Comparison of ENCODE assay signal across 14 cellular contexts in the genomic region with DNA sequence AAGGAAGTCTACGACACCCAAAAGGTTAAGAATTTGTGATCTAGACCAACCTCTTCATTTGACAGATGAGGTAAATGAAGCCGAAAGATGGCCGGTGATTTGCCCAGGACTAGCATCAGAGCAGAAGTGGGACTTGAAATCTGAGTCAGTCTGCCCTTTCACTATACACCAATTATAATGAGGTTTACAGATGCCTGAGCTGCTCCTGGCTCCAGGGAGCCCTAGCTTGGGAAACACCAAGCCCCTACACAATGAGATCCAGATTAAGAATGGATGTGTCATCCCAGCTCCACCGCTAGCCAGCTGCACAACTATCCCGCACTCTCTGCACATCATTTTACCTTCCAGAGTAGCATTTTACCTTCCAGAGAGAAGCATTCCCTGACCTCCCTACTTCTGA. TPM values are rescaled to one million over a fixed set of nuclear protein-coding genes. Genes with fewer than 3 reads are reported as not detected.
A peak's percentile ranks its signal among the peaks of the same experiment; 100 is the strongest.
DNase-seq lines count a peak whose midpoint lies in the region; ATAC-seq lines count a peak whose summit lies in the region.
"Had no signal": no experiment of that assay in that cellular context is flagged by ENCODE, and none has a peak within 500 bp of the region (broad histone marks: within the 10 kb centered on the region; RNA-seq: fewer than 3 reads in every experiment).

No MANE protein-coding gene starts in this region.

- peak; percentile 77 for DNase-seq in A172 (ENCODE audit: low spot score)
- DNase-seq in GM04504 (ENCODE audit: low read depth) = peak; percentile 71
- peak; percentile 17 for DNase-seq in T1000 (lab: John Stamatoyannopoulos, UW)
- DNase-seq in fibroblast of the conjunctiva (ENCODE audit: low read depth) = peak; percentile 62
- DNase-seq in GM19238 (ENCODE audit: insufficient read length, low spot score) = no peak
- no peak for DNase-seq in NCI-H1105 (lab: John Stamatoyannopoulos, UW)
- DNase-seq: activated CD4-positive, alpha-beta T cell treated with anti-CD3 and anti-CD28 coated beads for 1 hour; activated T-cell treated with anti-CD3 and anti-CD28 coated beads, Interleukin-2, amount 50 U/mL, for 24 hours; BE2C; effector CD8-positive, alpha-beta T cell; KG1; NCI-H2029 had no signal

- ATAC-seq in GM19463 (IDR thresholded peaks at IDR 0.05; ENCODE audit: unreplicated experiment) (no peak), HG03354 (IDR thresholded peaks at IDR 0.05; ENCODE audit: poor library complexity, severe bottlenecking, unreplicated experiment) (no peak)

RNA-seq across cellular contexts. Expression of a gene that starts 26.9 kb away (rescaled TPM):
- total RNA-seq in A172 (2014; rRNA removed; shearing (Covaris generic)) = 8.0 and 12.8 TPM in 2 replicates

Comparison
In these comparisons a context has a peak if more than half of its experiments do, and no peak if none do; other contexts are left out.
1. DNase-seq: peak in A172 (single experiment), GM04504 (single experiment), T1000 (single experiment) and fibroblast of the conjunctiva (single experiment); none in GM19238 (single experiment) and NCI-H1105 (single experiment).